Comparison of ENCODE assay signal across 12 cellular contexts in the genomic region with DNA sequence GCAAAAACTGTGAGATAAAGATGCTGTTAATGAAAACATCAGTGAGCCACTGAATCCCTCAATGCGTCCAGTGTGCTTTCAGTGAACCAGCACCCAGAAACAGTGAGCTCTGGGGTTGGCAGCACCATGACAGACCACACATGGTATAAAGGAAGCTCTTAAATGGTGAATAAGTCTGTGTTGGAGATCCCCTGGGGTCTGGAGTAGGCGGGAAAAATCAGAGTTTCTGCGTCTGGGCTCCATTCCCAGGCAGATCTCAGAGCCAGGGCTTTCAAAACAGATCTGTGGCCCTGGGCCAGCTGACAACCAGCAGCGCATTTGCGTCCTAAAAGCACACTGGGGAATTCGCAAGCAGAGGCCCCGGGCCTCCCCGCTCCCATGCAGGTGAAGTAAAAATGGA.
DNase-seq lines count a peak whose midpoint lies in the region; ATAC-seq, FAIRE-seq and TF ChIP-seq lines count a peak whose summit lies in the region.
"Had no signal": no experiment of that assay in that cellular context is flagged by ENCODE, and none has a peak within 500 bp of the region (broad histone marks: within the 10 kb centered on the region; RNA-seq: fewer than 3 reads in every experiment).

No MANE protein-coding gene starts in this region.

- H3K27ac ChIP-seq in kidney (ENCODE audit: low read depth in 2 of 2, low read length in 2 of 2): peak overlapping the region in 1 of 2 donors; percentile 15

- peaks cover 7 to 12% of the 10 kb centered on the region in 2 donors for H3K4me1 ChIP-seq in kidney (ENCODE audit: control insufficient read depth in 1 of 2, insufficient read depth in 1 of 2, low read depth in 1 of 2, low read length in 2 of 2)

- H3K9ac ChIP-seq in kidney (ENCODE audit: low read length in 2 of 2): no peak overlapping the region

- no peak overlapping the region for H3K27ac Mint-ChIP-seq in mesothelial cell of epicardium
- no peak overlapping the region for H3K27ac Mint-ChIP-seq in naive thymus-derived CD8-positive, alpha-beta T cell
- H3K27ac Mint-ChIP-seq: activated naive CD4-positive, alpha-beta T cell treated with anti-CD3 and anti-CD28 coated beads, Interleukin-2, amount 50 U/mL, for 72 hours had no signal

- peaks cover 60% of the 10 kb centered on the region for H3K27me3 Mint-ChIP-seq in mesothelial cell of epicardium (ENCODE audit: low read depth)
- no peaks in the 10 kb centered on the region for H3K27me3 Mint-ChIP-seq in naive thymus-derived CD8-positive, alpha-beta T cell

- no peaks in the 10 kb centered on the region for H3K9me3 ChIP-seq in kidney (ENCODE audit: control insufficient read depth in 1 of 2, low read length in 2 of 2)

- intact Hi-C loops in kidney (cut with DNase I): no loop called here

- H3K4me3 ChIP-seq in astrocyte of the cerebellum (ENCODE audit: low read depth, low read length): no peak overlapping the region
- no peak overlapping the region for H3K4me3 ChIP-seq in kidney (ENCODE audit: low read length in 2 of 2)

- H3K36me3 Mint-ChIP-seq in mesothelial cell of epicardium: no peaks in the 10 kb centered on the region
- peaks cover 0 to 7% (median 0%) of the 10 kb centered on the region in 3 donors for H3K36me3 Mint-ChIP-seq in naive thymus-derived CD8-positive, alpha-beta T cell
- H3K36me3 Mint-ChIP-seq: activated naive CD4-positive, alpha-beta T cell treated with anti-CD3 and anti-CD28 coated beads, Interleukin-2, amount 50 U/mL, for 72 hours had no signal

- ATAC-seq in GM18858 (IDR thresholded peaks at IDR 0.05; ENCODE audit: unreplicated experiment): no peak
- no peak for ATAC-seq in naive thymus-derived CD8-positive, alpha-beta T cell
- ATAC-seq: activated naive CD4-positive, alpha-beta T cell treated with anti-CD3 and anti-CD28 coated beads, Interleukin-2, amount 50 U/mL, for 72 hours; stimulated activated naive CD8-positive, alpha-beta T cell treated with anti-CD3 and anti-CD28 coated beads, Interleukin-15, Interleukin-2, amounts not matched to agents 100 U/mL and 50 U/mL, for 24 hours had no signal

- TF ChIP-seq CTCF in astrocyte of the cerebellum (IDR thresholded peaks at IDR 0.05; ENCODE audit: low read depth, low read length, missing control alignments): no peak
- TF ChIP-seq CTCF in kidney (IDR thresholded peaks at IDR 0.05; ENCODE audit: borderline replicate concordance, extremely low read depth, insufficient read depth): no peak
- TF ChIP-seq CTCF in mesothelial cell of epicardium (IDR thresholded peaks at IDR 0.05; ENCODE audit: unreplicated experiment): no peak

- H3K4me1 Mint-ChIP-seq in mesothelial cell of epicardium: no peaks in the 10 kb centered on the region
- no peaks in the 10 kb centered on the region for H3K4me1 Mint-ChIP-seq in naive thymus-derived CD8-positive, alpha-beta T cell

- in situ Hi-C loops in astrocyte of the cerebellum (cut with HindIII; ENCODE audit: low sequenced_read_pairs): no loop called here

- DNase-seq in LHCN-M2 (ENCODE audit: low read depth) (peak; percentile 32), astrocyte of the cerebellum (ENCODE audit: low read depth) (peak; percentile 94), kidney (peak; percentile 92), superior temporal gyrus (ENCODE audit: extremely low spot score) (peak; percentile 76), mesothelial cell of epicardium (ENCODE audit: low spot score in 2 of 2, unreplicated experiment in 2 of 2) (no peak)
- no peak for DNase-seq in activated CD8-positive, alpha-beta memory T cell treated with anti-CD3 and anti-CD28 coated beads for 24 hours
- DNase-seq in naive thymus-derived CD8-positive, alpha-beta T cell: no peak
- DNase-seq: mesendoderm; stimulated activated naive CD8-positive, alpha-beta T cell treated with anti-CD3 and anti-CD28 coated beads, Interleukin-15, Interleukin-2, amounts not matched to agents 100 U/mL and 50 U/mL, for 24 hours had no signal

- FAIRE-seq in kidney (lab: Jason Lieb, UNC): no peak
- FAIRE-seq: GM18507 had no signal

- POLR2A ChIA-PET in naive thymus-derived CD8-positive, alpha-beta T cell (lab: Charles Lee): no interaction called here

- peaks cover 3% of the 10 kb centered on the region for H3K9me3 Mint-ChIP-seq in mesothelial cell of epicardium
- no peaks in the 10 kb centered on the region for H3K9me3 Mint-ChIP-seq in naive thymus-derived CD8-positive, alpha-beta T cell
- H3K9me3 Mint-ChIP-seq: activated naive CD4-positive, alpha-beta T cell treated with anti-CD3 and anti-CD28 coated beads, Interleukin-2, amount 50 U/mL, for 72 hours had no signal

- no peaks in the 10 kb centered on the region for H3K36me3 ChIP-seq in kidney (ENCODE audit: control insufficient read depth in 1 of 2, insufficient read depth in 2 of 2, low read length in 2 of 2)

- no peak overlapping the region for H3K4me3 Mint-ChIP-seq in mesothelial cell of epicardium
- no peak overlapping the region for H3K4me3 Mint-ChIP-seq in naive thymus-derived CD8-positive, alpha-beta T cell

Comparison
In these comparisons a context has a peak if more than half of its experiments do, and no peak if none do; other contexts are left out.
1. DNase-seq: peak in LHCN-M2 (single experiment), astrocyte of the cerebellum (single experiment), kidney (single experiment) and superior temporal gyrus (single experiment); none in activated CD8-positive, alpha-beta memory T cell treated with anti-CD3 and anti-CD28 coated beads for 24 hours (single experiment), mesothelial cell of epicardium (0 of 2) and naive thymus-derived CD8-positive, alpha-beta T cell (0 of 10).